8 cellular contexts compared by ENCODE assay signal in genomic region chr6:149934249-149935156, GRCh38. TPM values are rescaled to one million over a fixed set of nuclear protein-coding genes. Genes with fewer than 3 reads are reported as not detected.
DNase-seq lines count a peak whose midpoint lies in the region; ATAC-seq and TF ChIP-seq lines count a peak whose summit lies in the region.

No MANE protein-coding gene starts in this region.

- no peaks in the 10 kb centered on the region for H4K20me1 ChIP-seq in Karpas-422 (ENCODE audit: insufficient read depth, low read depth, low read length)

- H3K27me3 ChIP-seq in Karpas-422 (ENCODE audit: low read length) (no peaks in the 10 kb centered on the region), parathyroid adenoma (ENCODE audit: control insufficient read depth, insufficient read depth, low read length) (peaks cover under 1% of the 10 kb centered on the region)

- peaks cover 23% of the 10 kb centered on the region for H3K4me1 ChIP-seq in Karpas-422 (ENCODE audit: low read length)
- H3K4me1 ChIP-seq in parathyroid adenoma: no peaks in the 10 kb centered on the region

- DNase-seq in DMS153 (lab: John Stamatoyannopoulos, UW): peak; percentile 66
- DNase-seq in Karpas-422: peak; percentile 93
- DNase-seq in SK-N-DZ (ENCODE audit: low spot score): peak; percentile 60
- peak; percentile 73 for DNase-seq in activated naive CD4-positive, alpha-beta T cell treated with Interleukin-2 at 50 U/mL for 16 hours
- DNase-seq in glomerular visceral epithelial cell (ENCODE audit: extremely low spot score): peak; percentile 72

- no peak overlapping the region for H3K27ac ChIP-seq in Karpas-422 (ENCODE audit: low read length)
- H3K27ac ChIP-seq in parathyroid adenoma: no peak overlapping the region

- H3K36me3 ChIP-seq in Karpas-422 (ENCODE audit: insufficient read depth, low read length) (no peaks in the 10 kb centered on the region), parathyroid adenoma (ENCODE audit: control insufficient read depth, insufficient read depth, low read length) (no peaks in the 10 kb centered on the region)

- H3K4me2 ChIP-seq in Karpas-422 (ENCODE audit: low read depth, low read length, poor library complexity, severe bottlenecking) (peak overlapping the region; percentile 51), parathyroid adenoma (ENCODE audit: low read length) (no peak overlapping the region)

- H3K79me2 ChIP-seq in Karpas-422 (ENCODE audit: low read length): no peaks in the 10 kb centered on the region
- H3K79me2 ChIP-seq in parathyroid adenoma: no peaks in the 10 kb centered on the region

- no peaks in the 10 kb centered on the region for H3K9me2 ChIP-seq in Karpas-422 (replicated peaks; ENCODE audit: insufficient read depth, low read length)

- ATAC-seq in HG03175 (IDR thresholded peaks at IDR 0.05; ENCODE audit: unreplicated experiment) (no peak), GM21825 (IDR thresholded peaks at IDR 0.05; ENCODE audit: unreplicated experiment) (no peak)

- H3K4me3 ChIP-seq in Karpas-422 (ENCODE audit: low read length) (peak overlapping the region; percentile 50; the same call in 1 of the 2 replicates), parathyroid adenoma (ENCODE audit: low read depth, low read length) (no peak overlapping the region)

- no peaks in the 10 kb centered on the region for H3K9me3 ChIP-seq in Karpas-422 (ENCODE audit: low read length)
- no peaks in the 10 kb centered on the region for H3K9me3 ChIP-seq in parathyroid adenoma (ENCODE audit: control insufficient read depth, low read length)

- H2AFZ ChIP-seq in Karpas-422 (ENCODE audit: low read length) (peak overlapping the region; percentile 55; the same call in 1 of the 2 replicates), parathyroid adenoma (no peak overlapping the region)

- TF ChIP-seq CTCF in parathyroid adenoma (IDR thresholded peaks at IDR 0.05): peak; percentile 90

- H3K9ac ChIP-seq in Karpas-422 (ENCODE audit: low read length) (peak overlapping the region; percentile 52), parathyroid adenoma (no peak overlapping the region)

RNA-seq across cellular contexts. Expression of gene ULBP2, which starts 7.3 kb away (rescaled TPM):
- total RNA-seq in Karpas-422 (2014; rRNA removed; shearing (Covaris generic); ENCODE audit: low replicate concordance): 0.56 and 0.76 TPM in 2 replicates
- 2.0 and 2.6 TPM in 2 replicates for polyA plus RNA-seq in SK-N-DZ (2014; cell fraction: cytosol; rRNA removed)
- polyA plus RNA-seq in SK-N-DZ (2014; cell fraction: nucleus; rRNA removed): 1.7 and 2.3 TPM in 2 replicates

RNA-seq across cellular contexts. Expression of gene RAET1G, which starts 11.6 kb away (rescaled TPM):
- not detected in 2 replicates for total RNA-seq in Karpas-422 (2014; rRNA removed; shearing (Covaris generic); ENCODE audit: low replicate concordance)
- polyA plus RNA-seq in SK-N-DZ (2014; cell fraction: cytosol; rRNA removed): 0.17 and 0.23 TPM in 2 replicates
- polyA plus RNA-seq in SK-N-DZ (2014; cell fraction: nucleus; rRNA removed): not detected in 2 replicates

RNA-seq across cellular contexts. Expression of gene ULBP1, which starts 29.2 kb away (rescaled TPM):
- total RNA-seq in Karpas-422 (2014; rRNA removed; shearing (Covaris generic); ENCODE audit: low replicate concordance): 1.0 and 5.1 TPM in 2 replicates
- 0.40 and 0.60 TPM in 2 replicates for polyA plus RNA-seq in SK-N-DZ (2014; cell fraction: cytosol; rRNA removed)
- polyA plus RNA-seq in SK-N-DZ (2014; cell fraction: nucleus; rRNA removed): 0.64 and 0.92 TPM in 2 replicates

RNA-seq across cellular contexts. Expression of gene RAET1E, which starts 36.6 kb away (rescaled TPM):
- total RNA-seq in Karpas-422 (2014; rRNA removed; shearing (Covaris generic); ENCODE audit: low replicate concordance): not detected in 2 replicates
- polyA plus RNA-seq in SK-N-DZ (2014; cell fraction: cytosol; rRNA removed): not detected in 2 replicates
- polyA plus RNA-seq in SK-N-DZ (2014; cell fraction: nucleus; rRNA removed): not detected in 2 replicates
